In genomic region chr3:177185035-177185574, GRCh38 we compare ENCODE assay signal across 11 cellular contexts. TPM values are rescaled to one million over a fixed set of nuclear protein-coding genes. Genes with fewer than 3 reads are reported as not detected.
A peak's percentile ranks its signal among the peaks of the same experiment; 100 is the strongest.
DNase-seq lines count a peak whose midpoint lies in the region; ATAC-seq and TF ChIP-seq lines count a peak whose summit lies in the region.
"Had no signal": no experiment of that assay in that cellular context is flagged by ENCODE, and none has a peak within 500 bp of the region (broad histone marks: within the 10 kb centered on the region; RNA-seq: fewer than 3 reads in every experiment).

No MANE protein-coding gene starts in this region.

- peaks cover 43% of the 10 kb centered on the region for H3K4me1 Mint-ChIP-seq in activated CD8-positive, alpha-beta memory T cell treated with anti-CD3 and anti-CD28 coated beads, Interleukin-2, amount 10 ng/mL, durations not matched to agents 7 days and 5 days

- H3K27ac Mint-ChIP-seq in activated CD8-positive, alpha-beta memory T cell treated with anti-CD3 and anti-CD28 coated beads, Interleukin-2, amount 10 ng/mL, durations not matched to agents 7 days and 5 days = peak overlapping the region; percentile 6

- no peaks in the 10 kb centered on the region for H3K9me3 Mint-ChIP-seq in activated CD8-positive, alpha-beta memory T cell treated with anti-CD3 and anti-CD28 coated beads, Interleukin-2, amount 10 ng/mL, durations not matched to agents 7 days and 5 days (ENCODE audit: low read depth)

- H3K9ac ChIP-seq in MM.1S (ENCODE audit: low read length) (no peak overlapping the region), skeletal muscle satellite cell (ENCODE audit: low read depth, low read length) (no peak overlapping the region)

- H3K9me3 ChIP-seq in MM.1S (replicated peaks; ENCODE audit: insufficient read depth, low read length) (no peaks in the 10 kb centered on the region), skeletal muscle satellite cell (replicated peaks; ENCODE audit: low read length) (no peaks in the 10 kb centered on the region)
- H3K9me3 ChIP-seq: esophagus squamous epithelium had no signal

- no peak for DNase-seq in activated CD8-positive, alpha-beta memory T cell treated with anti-CD3 and anti-CD28 coated beads, Interleukin-2, amount 10 ng/mL, durations not matched to agents 7 days and 5 days
- DNase-seq in activated CD8-positive, alpha-beta memory T cell treated with anti-CD3 and anti-CD28 coated beads, Interleukin-2, amount 50 U/mL, for 48 hours = no peak
- DNase-seq in MM.1S (no peak), NCI-H774 (lab: John Stamatoyannopoulos, UW) (no peak), DMS153 treated with DMSO at 0.1 percent for 48 hours (lab: John Stamatoyannopoulos, UW; ENCODE audit: unreplicated experiment) (no peak)
- DNase-seq in stimulated activated CD4-positive, alpha-beta T cell treated with anti-CD3 and anti-CD28 coated beads, Interleukin-1b, Interleukin-23, amount 100 ng/mL, for 48 hours = no peak
- DNase-seq: activated effector memory CD4-positive, alpha-beta T cell treated with Interleukin-2 at 50 U/mL for 16 hours; esophagus squamous epithelium; mesendoderm had no signal

- TF ChIP-seq CTCF in MM.1S (IDR thresholded peaks at IDR 0.05; ENCODE audit: low read length) = no peak

- H3K4me2 ChIP-seq in MM.1S (ENCODE audit: low read depth, low read length) (0 out of 2 replicates have a peak overlapping the region, but pooled peaks have one; percentile 4), skeletal muscle satellite cell (ENCODE audit: low read length) (peak overlapping the region; percentile 43)

- H3K27me3 Mint-ChIP-seq in activated CD8-positive, alpha-beta memory T cell treated with anti-CD3 and anti-CD28 coated beads, Interleukin-2, amount 10 ng/mL, durations not matched to agents 7 days and 5 days = no peaks in the 10 kb centered on the region

- H3K36me3 ChIP-seq in MM.1S (replicated peaks; ENCODE audit: insufficient read depth, low read length) = no peaks in the 10 kb centered on the region; the same call in 1 of the 2 replicates
- peaks cover 3% of the 10 kb centered on the region for H3K36me3 ChIP-seq in skeletal muscle satellite cell (ENCODE audit: insufficient read depth, low read length)
- H3K36me3 ChIP-seq: esophagus squamous epithelium had no signal

- H3K4me3 Mint-ChIP-seq in activated CD8-positive, alpha-beta memory T cell treated with anti-CD3 and anti-CD28 coated beads, Interleukin-2, amount 10 ng/mL, durations not matched to agents 7 days and 5 days = no peak overlapping the region

- H3K9me2 ChIP-seq in MM.1S (replicated peaks; ENCODE audit: insufficient read depth, low read length) = no peaks in the 10 kb centered on the region

- peaks cover 13% of the 10 kb centered on the region; the same call in 1 of the 2 replicates for H3F3A ChIP-seq in MM.1S (ENCODE audit: insufficient read depth, low read length)

- peaks cover 92% of the 10 kb centered on the region for H4K20me1 ChIP-seq in MM.1S (ENCODE audit: insufficient read depth, low read length)

- no peak overlapping the region for H2AFZ ChIP-seq in MM.1S (ENCODE audit: low read length)

- H3K36me3 Mint-ChIP-seq in activated CD8-positive, alpha-beta memory T cell treated with anti-CD3 and anti-CD28 coated beads, Interleukin-2, amount 10 ng/mL, durations not matched to agents 7 days and 5 days = peaks cover 25% of the 10 kb centered on the region

- ATAC-seq in activated CD8-positive, alpha-beta memory T cell treated with anti-CD3 and anti-CD28 coated beads, Interleukin-2, amount 10 ng/mL, durations not matched to agents 7 days and 5 days = peak; percentile 23
- ATAC-seq in HG02678 (IDR thresholded peaks at IDR 0.05; ENCODE audit: unreplicated experiment) = peak; percentile 30

- no peaks in the 10 kb centered on the region for H3K27me3 ChIP-seq in MM.1S (replicated peaks; ENCODE audit: insufficient read depth, low read length)
- no peaks in the 10 kb centered on the region for H3K27me3 ChIP-seq in skeletal muscle satellite cell (ENCODE audit: control insufficient read depth, insufficient read depth, low read length)
- H3K27me3 ChIP-seq: esophagus squamous epithelium had no signal

- peaks cover 100% of the 10 kb centered on the region for H3K79me2 ChIP-seq in MM.1S (ENCODE audit: low read length)

- peaks cover 18% of the 10 kb centered on the region for H3K4me1 ChIP-seq in MM.1S (ENCODE audit: low read length)
- peaks cover 16% of the 10 kb centered on the region for H3K4me1 ChIP-seq in skeletal muscle satellite cell (ENCODE audit: control insufficient read depth, insufficient read depth, low read length)

- CTCF ChIA-PET in activated CD8-positive, alpha-beta memory T cell treated with anti-CD3 and anti-CD28 coated beads, Interleukin-2, amount 10 ng/mL, durations not matched to agents 7 days and 5 days (lab: Charles Lee) = no interaction called here

- no peak overlapping the region for H3K4me3 ChIP-seq in MM.1S (ENCODE audit: low read length)
- H3K4me3 ChIP-seq in skeletal muscle satellite cell (ENCODE audit: low read length) = no peak overlapping the region
- H3K4me3 ChIP-seq: esophagus squamous epithelium had no signal

- H3K27ac ChIP-seq in MM.1S (ENCODE audit: low read length) = peak overlapping the region; percentile 1; the same call in 1 of the 2 replicates
- H3K27ac ChIP-seq: esophagus squamous epithelium had no signal

RNA-seq across cellular contexts. Expression of gene TBL1XR1, which starts 12.2 kb away (rescaled TPM):
- 100 to 1,000 TPM; 143 to 214 TPM for total RNA-seq in activated CD8-positive, alpha-beta memory T cell treated with anti-CD3 and anti-CD28 coated beads, Interleukin-2, amount 10 ng/mL, durations not matched to agents 7 days and 5 days
- 87.4 and 108 TPM in 2 replicates for total RNA-seq in skeletal muscle satellite cell (2012; rRNA removed)
